In the genomic region with DNA sequence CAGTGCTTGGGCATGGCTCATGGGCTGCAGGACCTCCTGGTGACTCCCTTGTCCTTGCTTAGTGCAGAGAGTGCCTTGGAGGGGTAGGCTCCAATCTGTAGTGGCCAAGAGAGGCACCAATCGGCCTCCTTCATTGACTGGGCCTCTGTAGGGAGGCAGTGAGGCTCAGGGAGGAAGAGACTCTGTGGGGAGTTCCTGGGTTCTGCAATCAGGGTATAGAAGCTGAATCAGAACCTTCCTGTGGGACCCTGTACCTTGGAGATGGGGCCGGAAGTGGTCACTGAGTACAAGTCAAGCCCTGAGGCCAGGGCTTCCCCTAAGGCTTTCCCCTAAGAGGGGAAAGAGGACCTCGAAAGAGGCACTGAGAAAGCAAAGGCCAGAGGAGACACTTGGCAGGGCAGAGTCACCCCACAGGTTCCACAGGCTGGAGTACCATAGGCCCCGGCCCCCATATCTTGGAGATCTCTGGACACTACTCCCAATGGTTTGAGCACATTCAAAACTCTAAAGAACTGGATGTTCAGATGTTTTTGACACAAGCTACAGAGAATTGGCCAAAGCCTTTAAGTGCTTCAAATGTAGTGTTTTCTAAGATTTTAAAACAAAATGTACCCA, we compare ENCODE assay signal across 23 cellular contexts.
DNase-seq lines count a peak whose midpoint lies in the region; ATAC-seq, FAIRE-seq and TF ChIP-seq lines count a peak whose summit lies in the region.
"Had no signal": no experiment of that assay in that cellular context is flagged by ENCODE, and none has a peak within 500 bp of the region (broad histone marks: within the 10 kb centered on the region; RNA-seq: fewer than 3 reads in every experiment).

No MANE protein-coding gene starts in this region.

- ATAC-seq in IMR-90 (ENCODE audit: low read depth) = no peak
- ATAC-seq: GM23338, mucosa of descending colon had no signal

- H3K4me1 ChIP-seq in IMR-90 (ENCODE audit: control insufficient read depth, insufficient read depth, low read length) (peaks cover 19% of the 10 kb centered on the region; the same call in 1 of the 2 replicates), osteoblast (ENCODE audit: insufficient read depth, low read length) (peaks cover 7% of the 10 kb centered on the region), adrenal gland (replicated peaks in 1 of 2) (no peaks in the 10 kb centered on the region)

- dilution Hi-C loops in IMR-90 (cut with HindIII; ENCODE audit: low sequenced_read_pairs, unreplicated experiment) = no loop called here

- no peaks in the 10 kb centered on the region for H3K79me2 ChIP-seq in osteoblast (ENCODE audit: insufficient read depth, low read length)

- peak overlapping the region; percentile 42 for H2BK120ac ChIP-seq in IMR-90 (ENCODE audit: low read depth, low read length)

- peaks cover 20% of the 10 kb centered on the region; the same call in 1 of the 2 replicates for H3K9me1 ChIP-seq in IMR-90 (ENCODE audit: insufficient read depth, low read length)

- H2AK5ac ChIP-seq in IMR-90 (ENCODE audit: low read depth, low read length) = 0 out of 2 replicates have a peak overlapping the region, but pooled peaks have one; percentile 71

- H3K18ac ChIP-seq in IMR-90 (ENCODE audit: low read depth, low read length) = peak overlapping the region; percentile 16; the same call in 1 of the 2 replicates

- no peak overlapping the region for H3K23ac ChIP-seq in IMR-90 (ENCODE audit: low read depth, low read length)

- POLR2A ChIA-PET in IMR-90 (lab: Charles Lee; ENCODE audit: unreplicated experiment) = no interaction called here

- 0 out of 2 replicates have a peak, but pooled peaks cover under 1% of the 10 kb centered on the region for H3K27me3 ChIP-seq in IMR-90 (ENCODE audit: control insufficient read depth, insufficient read depth, low read length)
- peaks cover 7% of the 10 kb centered on the region for H3K27me3 ChIP-seq in osteoblast (ENCODE audit: insufficient read depth, low read length)
- H3K27me3 ChIP-seq in adrenal gland = no peaks in the 10 kb centered on the region
- H3K27me3 ChIP-seq: left lung, neutrophil had no signal

- H4K5ac ChIP-seq in IMR-90 (ENCODE audit: low read depth, low read length) = no peak overlapping the region

- no peak overlapping the region for H2BK5ac ChIP-seq in IMR-90 (ENCODE audit: low read depth, low read length, poor library complexity, severe bottlenecking)

- DNase-seq in GM12891 (ENCODE audit: insufficient read length, low spot score) = no peak
- DNase-seq in GM20000 (ENCODE audit: low spot score) = peak; percentile 63
- DNase-seq in IMR-90 = no peak
- DNase-seq in osteoblast (ENCODE audit: insufficient read length, low spot score, missing footprints) = peak; percentile 72
- no peak for DNase-seq in head of caudate nucleus
- DNase-seq in activated naive CD4-positive, alpha-beta T cell treated with Interleukin-2 at 50 U/mL for 16 hours = no peak
- no peak for DNase-seq in adrenal gland
- DNase-seq: activated CD4-positive, alpha-beta T cell treated with anti-CD3 and anti-CD28 coated beads, Interleukin-2, amount 50 U/mL, for 48 hours; activated naive CD4-positive, alpha-beta T cell treated with anti-CD3 and anti-CD28 coated beads, Interleukin-2, amount 10 ng/mL, durations not matched to agents 7 days and 5 days; activated T-cell treated with anti-CD3 and anti-CD28 coated beads for 4 hours; Calu3; EL; endodermal cell; mucosa of descending colon; NCI-H146; NCI-H748 treated with DMSO at 0.1 percent for 48 hours; PC-9; retina; stimulated activated CD4-positive, alpha-beta T cell treated with anti-CD3 and anti-CD28 coated beads, Interleukin-12 subunit alpha, Interleukin-12 subunit beta, amount 100 ng/mL, for 4 hours had no signal

- in situ Hi-C loops in IMR-90 (cut with MboI; ENCODE audit: low sequenced_read_pairs) = no loop called here

- H3K4me2 ChIP-seq in IMR-90 (ENCODE audit: low read depth, low read length) = no peak overlapping the region
- no peak overlapping the region for H3K4me2 ChIP-seq in osteoblast (ENCODE audit: insufficient read depth, low read length)
- H3K4me2 ChIP-seq: GM23338, PC-9 had no signal

- H4K8ac ChIP-seq in IMR-90 (ENCODE audit: low read depth in 2 of 2, low read length in 2 of 2) = 0 out of 4 replicates have a peak overlapping the region, but pooled peaks of 1 of the 2 experiments have one; percentile 17

- H3K56ac ChIP-seq in IMR-90 (ENCODE audit: extremely low read depth, insufficient read depth, low read length) = no peak overlapping the region

- 0 out of 2 replicates have a peak overlapping the region, but pooled peaks have one; percentile 34 for H3K4ac ChIP-seq in IMR-90 (ENCODE audit: low read depth, low read length)

- H2AFZ ChIP-seq in IMR-90 (replicated peaks; ENCODE audit: low read length, poor library complexity) = no peak overlapping the region
- H2AFZ ChIP-seq in osteoblast (ENCODE audit: low read length) = no peak overlapping the region
- H2AFZ ChIP-seq: GM23338, PC-9 had no signal

- H3K79me1 ChIP-seq in IMR-90 (ENCODE audit: low read depth in 1 of 2, low read length in 2 of 2) = no peaks in the 10 kb centered on the region

- H3K9me3 ChIP-seq in IMR-90 (ENCODE audit: control insufficient read depth, insufficient read depth, low read length) (peaks cover 2% of the 10 kb centered on the region; the same call in 1 of the 2 replicates), osteoblast (ENCODE audit: low read depth, low read length) (no peaks in the 10 kb centered on the region), adrenal gland (replicated peaks in 1 of 3) (no peaks in the 10 kb centered on the region)
- H3K9me3 ChIP-seq: left lung, mucosa of descending colon, neutrophil had no signal

- no peaks in the 10 kb centered on the region for H3K36me3 ChIP-seq in IMR-90 (ENCODE audit: control insufficient read depth, insufficient read depth, low read length)
- no peaks in the 10 kb centered on the region for H3K36me3 ChIP-seq in osteoblast (ENCODE audit: insufficient read depth, low read length)
- H3K36me3 ChIP-seq in adrenal gland (replicated peaks in 1 of 2) = no peaks in the 10 kb centered on the region
- H3K36me3 ChIP-seq: left lung, neutrophil had no signal

- TF ChIP-seq CTCF in GM20000 (IDR thresholded peaks at IDR 0.05; ENCODE audit: extremely low read depth, missing control alignments) (no peak), IMR-90 (conservative IDR thresholded peaks at IDR 0.05; ENCODE audit: low read depth, low read length) (no peak), osteoblast (IDR thresholded peaks at IDR 0.05; ENCODE audit: extremely low read depth, low read depth, low read length) (no peak), adrenal gland (IDR thresholded peaks at IDR 0.05) (no peak)

- H4K20me1 ChIP-seq in IMR-90 (ENCODE audit: insufficient read depth, low read length) = no peaks in the 10 kb centered on the region
- H4K20me1 ChIP-seq in osteoblast (ENCODE audit: insufficient read depth, low read length) = no peaks in the 10 kb centered on the region

- BruUV-seq in IMR-90 (replicated peaks; lab: Mats Ljungman, UMichigan) = no TSS peak

- no peak overlapping the region for H2BK15ac ChIP-seq in IMR-90 (ENCODE audit: low read depth, low read length)

- CTCF ChIA-PET in IMR-90 (lab: Yijun Ruan, JAX) = no interaction called here

- peak overlapping the region; percentile 35; the same call in 1 of the 2 replicates for H2BK20ac ChIP-seq in IMR-90 (ENCODE audit: low read depth, low read length)

- H3K27ac ChIP-seq in IMR-90 (ENCODE audit: insufficient read depth, low read length) (no peak overlapping the region), osteoblast (ENCODE audit: low read depth, low read length) (no peak overlapping the region), adrenal gland (no peak overlapping the region)
- H3K27ac ChIP-seq: left lung, neutrophil, PC-9 had no signal

- no peak for TF ChIP-seq RAD21 in IMR-90 (IDR thresholded peaks at IDR 0.05; ENCODE audit: low read length)

- TF ChIP-seq POLR2A in GM12891 (IDR thresholded peaks at IDR 0.05; ENCODE audit: low read depth, low read length) (no peak), IMR-90 (IDR thresholded peaks at IDR 0.05; ENCODE audit: low read depth, low read length) (no peak), adrenal gland (IDR thresholded peaks at IDR 0.05) (no peak)

- no peak overlapping the region for H3K14ac ChIP-seq in IMR-90 (replicated peaks; ENCODE audit: low read depth, low read length)

- FAIRE-seq in GM12891 (lab: Jason Lieb, UNC) = no peak
- FAIRE-seq: colon had no signal

- H2AK9ac ChIP-seq in IMR-90 (replicated peaks; ENCODE audit: low read depth, low read length, poor library complexity) = no peak overlapping the region

- peak overlapping the region; percentile 38; the same call in 1 of the 2 replicates for H4K91ac ChIP-seq in IMR-90 (ENCODE audit: insufficient read depth, low read depth, low read length)

- H3K4me3 ChIP-seq in IMR-90 (ENCODE audit: insufficient read depth, low read depth, low read length) = no peak overlapping the region
- H3K4me3 ChIP-seq in osteoblast (ENCODE audit: insufficient read depth, low read length) = no peak overlapping the region
- no peak overlapping the region for H3K4me3 ChIP-seq in adrenal gland
- H3K4me3 ChIP-seq: GM23338, left lung, mucosa of descending colon, PC-9 had no signal

- intact Hi-C loops in IMR-90 (cut with micrococcal nuclease) (no loop called here), head of caudate nucleus (cut with DNase I) (no loop called here), adrenal gland (cut with DNase I) (loop anchor here in 1 of 2 donors (10.0 kb wide), 1 partner anchor 128 kb away; no protein-coding TSS in a partner anchor)

- WGBS in IMR-90 (ENCODE audit: extremely low coverage in 2 of 2, insufficient read length in 1 of 2), 2 experiments = 100% methylated on average over 1 of the region's 4 CpGs; no CpG with 5 or more reads in 1 of the 2 experiments
- 88 to 100% (median 89%) methylated on average over 2 to 4 of the region's 4 CpGs for WGBS in adrenal gland, 4 donors

- no peak overlapping the region for H3K9ac ChIP-seq in IMR-90 (ENCODE audit: low read depth, low read length)

TF ChIP-seq in GM12891, 5 proteins besides CTCF, POLR2A, EP300 and RAD21:
- TF ChIP-seq POU2F2 (IDR thresholded peaks at IDR 0.05; ENCODE audit: low read depth, low read length) = no peak
- no peak for TF ChIP-seq POLR2AphosphoS5 (IDR thresholded peaks at IDR 0.05; ENCODE audit: low read depth, low read length)
- TF ChIP-seq SPI1 (IDR thresholded peaks at IDR 0.05; ENCODE audit: low read depth, low read length) = 0 out of 2 replicates have a peak, but pooled peaks have one; percentile 23

TF ChIP-seq in IMR-90, 13 proteins besides CTCF, POLR2A, EP300 and RAD21 (continues in another document):
- TF ChIP-seq CHD1 (IDR thresholded peaks at IDR 0.05; ENCODE audit: low read depth, low read length) = no peak
- no peak for TF ChIP-seq SMC3 (IDR thresholded peaks at IDR 0.05; ENCODE audit: low read depth, low read length)
- no peak for TF ChIP-seq MXI1 (IDR thresholded peaks at IDR 0.05; ENCODE audit: borderline replicate concordance, low read depth, low read length)
- TF ChIP-seq NFE2L2 (IDR thresholded peaks at IDR 0.05; ENCODE audit: low read depth, low read length) = no peak

Comparison
In these comparisons a context has a peak if more than half of its experiments do, and no peak if none do; other contexts are left out.
1. DNase-seq: peak in GM20000 (single experiment) and osteoblast (single experiment); none in GM12891 (single experiment), IMR-90 (single experiment), head of caudate nucleus (0 of 42), activated naive CD4-positive, alpha-beta T cell treated with Interleukin-2 at 50 U/mL for 16 hours (single experiment) and adrenal gland (0 of 7).